ENCODE assay signal across 8 cellular contexts in genomic region chr1:21290546-21290944, GRCh38. TPM values are rescaled to one million over a fixed set of nuclear protein-coding genes. Genes with fewer than 3 reads are reported as not detected.
DNase-seq lines count a peak whose midpoint lies in the region; ATAC-seq and TF ChIP-seq lines count a peak whose summit lies in the region.

No MANE protein-coding gene starts in this region.

- H2BK15ac ChIP-seq in H9 (ENCODE audit: low read depth, low read length): no peak overlapping the region

- peak overlapping the region; percentile 53 for H3K4me2 ChIP-seq in H9 (ENCODE audit: insufficient read depth, insufficient read length, low read length)

- peaks cover 5% of the 10 kb centered on the region for H3K23me2 ChIP-seq in H9 (ENCODE audit: insufficient read length, low read depth, low read length, poor library complexity, severe bottlenecking)

- no peak overlapping the region for H2AK5ac ChIP-seq in H9 (ENCODE audit: insufficient read length, low read length)

- no peak overlapping the region for H2BK5ac ChIP-seq in H9 (ENCODE audit: insufficient read length, low read length)

- H3K27me3 Mint-ChIP-seq in H9 (ENCODE audit: low read depth): no peaks in the 10 kb centered on the region
- H3K27me3 Mint-ChIP-seq in activated naive CD4-positive, alpha-beta T cell treated with anti-CD3 and anti-CD28 coated beads, Interleukin-2, amount 50 U/mL, for 24 hours: no peaks in the 10 kb centered on the region

- H3K18ac ChIP-seq in H9 (ENCODE audit: insufficient read length, low read depth, low read length): no peak overlapping the region

- intact Hi-C loops in upper lobe of right lung (cut with DNase I): no loop called here

- peak; percentile 14 for DNase-seq in ACHN
- no peak for DNase-seq in H9
- DNase-seq in left lobe of liver (ENCODE audit: low spot score): no peak
- no peak for DNase-seq in upper lobe of right lung
- no peak for DNase-seq in epidermal melanocyte (ENCODE audit: insufficient read length, low spot score)
- no peak for DNase-seq in middle frontal gyrus (ENCODE audit: extremely low spot score, low spot score)
- DNase-seq in NCI-H2196 (lab: John Stamatoyannopoulos, UW; ENCODE audit: unreplicated experiment): no peak

- no peaks in the 10 kb centered on the region for H3K36me3 Mint-ChIP-seq in H9 (ENCODE audit: insufficient read depth in 1 of 3, low read depth in 3 of 3)
- no peaks in the 10 kb centered on the region for H3K36me3 Mint-ChIP-seq in activated naive CD4-positive, alpha-beta T cell treated with anti-CD3 and anti-CD28 coated beads, Interleukin-2, amount 50 U/mL, for 24 hours

- H3K9ac ChIP-seq in H9 (ENCODE audit: extremely low read depth, insufficient read length, low read length): no peak overlapping the region

- H3K14ac ChIP-seq in H9 (ENCODE audit: insufficient read depth, low read length): no peak overlapping the region

- no peaks in the 10 kb centered on the region for H3K27me3 ChIP-seq in H9 (ENCODE audit: insufficient read depth, low read length)
- no peaks in the 10 kb centered on the region for H3K27me3 ChIP-seq in upper lobe of right lung

- in situ Hi-C loops in ACHN (cut with HindIII; ENCODE audit: low pct_ligation_motif_present, low pct_unique_long_range_greater_than_20kb, low sequenced_read_pairs): no loop called here

- no peak overlapping the region for H3K4ac ChIP-seq in H9 (ENCODE audit: low read depth, low read length)

- H3K27ac ChIP-seq in H9 (ENCODE audit: insufficient read length, low read depth, low read length): no peak overlapping the region
- H3K27ac ChIP-seq in upper lobe of right lung: peak overlapping the region; percentile 44

- H4K20me1 ChIP-seq in H9 (ENCODE audit: control insufficient read depth, insufficient read depth, insufficient read length): no peaks in the 10 kb centered on the region

- H3K4me1 ChIP-seq in H9 (ENCODE audit: insufficient read depth, low read length) (no peaks in the 10 kb centered on the region), upper lobe of right lung (peaks cover 41% of the 10 kb centered on the region)

- no peaks in the 10 kb centered on the region for H3K9me3 Mint-ChIP-seq in H9
- H3K9me3 Mint-ChIP-seq in activated naive CD4-positive, alpha-beta T cell treated with anti-CD3 and anti-CD28 coated beads, Interleukin-2, amount 50 U/mL, for 24 hours: no peaks in the 10 kb centered on the region

- peak overlapping the region in 2 of 3 experiments; percentile 51 to 65; a peak in 2 of 7 replicates for H3K27ac Mint-ChIP-seq in H9
- peak overlapping the region; percentile 98 for H3K27ac Mint-ChIP-seq in activated naive CD4-positive, alpha-beta T cell treated with anti-CD3 and anti-CD28 coated beads, Interleukin-2, amount 50 U/mL, for 24 hours

- H2BK120ac ChIP-seq in H9 (ENCODE audit: low read depth, low read length, poor library complexity, severe bottlenecking): no peak overlapping the region

- no peak overlapping the region for H4K91ac ChIP-seq in H9 (ENCODE audit: insufficient read length, low read depth, low read length)

- no peak overlapping the region for H3K56ac ChIP-seq in H9 (ENCODE audit: insufficient read length, low read depth, low read length)

- H3K79me2 ChIP-seq in H9 (ENCODE audit: insufficient read depth, low read length): no peaks in the 10 kb centered on the region

- no peak overlapping the region for H2AFZ ChIP-seq in H9 (ENCODE audit: low read length)

- H2BK20ac ChIP-seq in H9 (ENCODE audit: low read depth, low read length, poor library complexity, severe bottlenecking): no peak overlapping the region

- H3T11ph ChIP-seq in H9 (ENCODE audit: low read length): no peak overlapping the region

- H3K4me3 ChIP-seq in upper lobe of right lung: peak overlapping the region; percentile 66

- no peak overlapping the region for H2BK12ac ChIP-seq in H9 (ENCODE audit: insufficient read length, low read depth, low read length)

- TF ChIP-seq CTCF in H9 (conservative IDR thresholded peaks at IDR 0.05): 0 out of 3 replicates have a peak, but pooled peaks have one; percentile 13
- no peak for TF ChIP-seq CTCF in upper lobe of right lung (IDR thresholded peaks at IDR 0.05)

- H3K23ac ChIP-seq in H9 (ENCODE audit: insufficient read length, low read depth, low read length): no peak overlapping the region

- no peaks in the 10 kb centered on the region for H3K79me1 ChIP-seq in H9 (ENCODE audit: insufficient read depth, low read depth, low read length, poor library complexity, severe bottlenecking)

- H4K5ac ChIP-seq in H9 (ENCODE audit: insufficient read length, low read depth, low read length): no peak overlapping the region

- peak overlapping the region; percentile 77 to 90 for H3K4me3 Mint-ChIP-seq in H9
- peak overlapping the region; percentile 92 for H3K4me3 Mint-ChIP-seq in activated naive CD4-positive, alpha-beta T cell treated with anti-CD3 and anti-CD28 coated beads, Interleukin-2, amount 50 U/mL, for 24 hours

- no peaks in the 10 kb centered on the region for H3K36me3 ChIP-seq in upper lobe of right lung

- no CpG with 5 or more reads among the region's 9 CpGs for WGBS in H9 (ENCODE audit: extremely low coverage, insufficient read length, low lambda C conversion rate)

- peak; percentile 12 for ATAC-seq in left lobe of liver
- ATAC-seq in upper lobe of right lung: no peak

- H3K9me3 ChIP-seq in H9 (ENCODE audit: control insufficient read depth, low read depth, low read length): no peaks in the 10 kb centered on the region
- H3K9me3 ChIP-seq in upper lobe of right lung: no peaks in the 10 kb centered on the region

- peaks cover 25 to 42% of the 10 kb centered on the region in 2 experiments for H3K4me1 Mint-ChIP-seq in H9
- peaks cover 62% of the 10 kb centered on the region for H3K4me1 Mint-ChIP-seq in activated naive CD4-positive, alpha-beta T cell treated with anti-CD3 and anti-CD28 coated beads, Interleukin-2, amount 50 U/mL, for 24 hours

- no peak overlapping the region for H4K8ac ChIP-seq in H9 (replicated peaks; ENCODE audit: insufficient read length, low read depth, low read length)

RNA-seq across cellular contexts. Expression of gene ECE1, which starts 0.3 kb away (rescaled TPM):
- total RNA-seq in H9 (2021) (27.7 and 31.1 TPM in 2 replicates), left lobe of liver (58.0 TPM), upper lobe of right lung (108 TPM)
